In genomic region chr10:68897336-68897741, GRCh38 we compare ENCODE assay signal across 7 cellular contexts. TPM values are rescaled to one million over a fixed set of nuclear protein-coding genes. Genes with fewer than 3 reads are reported as not detected.
DNase-seq lines count a peak whose midpoint lies in the region; ATAC-seq, FAIRE-seq and TF ChIP-seq lines count a peak whose summit lies in the region.

No MANE protein-coding gene starts in this region.

- H3K36me3 Mint-ChIP-seq in MCF 10A (ENCODE audit: insufficient read depth, unreplicated experiment): peaks cover 2% of the 10 kb centered on the region

- no peak for TF ChIP-seq EP300 in tibial nerve (IDR thresholded peaks at IDR 0.05)

- no peaks in the 10 kb centered on the region for H3K36me3 ChIP-seq in tibial nerve

- TF ChIP-seq POLR2A in tibial nerve (IDR thresholded peaks at IDR 0.05): no peak

- no peaks in the 10 kb centered on the region for H3K27me3 ChIP-seq in tibial nerve

- POLR2A ChIA-PET in MCF 10A (lab: Yijun Ruan, JAX): interaction anchor here (0.6 kb wide), 1 partner anchor 563 kb away, joined by 3 read pairs; no protein-coding TSS in a partner anchor

- peaks cover under 1% of the 10 kb centered on the region for H3K4me1 Mint-ChIP-seq in MCF 10A (ENCODE audit: insufficient read depth, unreplicated experiment)

- H3K4me1 ChIP-seq in tibial nerve: peaks cover 0 to 19% (median 9%) of the 10 kb centered on the region in 4 donors

- no peak overlapping the region for H3K27ac Mint-ChIP-seq in MCF 10A (ENCODE audit: low read depth, unreplicated experiment)

- BruUV-seq in MCF 10A (replicated peaks; lab: Mats Ljungman, UMichigan): no TSS peak

- CTCF ChIA-PET in MCF 10A (lab: Yijun Ruan, JAX): interaction anchor here (0.6 to 1.8 kb wide), 24 partner anchors 9 to 1406 kb away, joined by 3 to 8 read pairs (median 3); partner anchors contain the start of gene STOX1

- H3K9me3 Mint-ChIP-seq in MCF 10A (ENCODE audit: unreplicated experiment): no peaks in the 10 kb centered on the region

- no peak overlapping the region for H3K4me3 Mint-ChIP-seq in MCF 10A (ENCODE audit: unreplicated experiment)

- FAIRE-seq in RCC 7860 (lab: Jason Lieb, UNC): peak; percentile 68

- H3K27ac ChIP-seq in tibial nerve: no peak overlapping the region

- TF ChIP-seq CTCF in LNCAP (IDR thresholded peaks at IDR 0.05): peak; percentile 72
- peak; percentile 57 for TF ChIP-seq CTCF in MCF 10A (IDR thresholded peaks at IDR 0.05; ENCODE audit: unreplicated experiment)
- peak; percentile 26 to 67 (median 37) for TF ChIP-seq CTCF in tibial nerve (IDR thresholded peaks at IDR 0.05)

- H3K9me3 ChIP-seq in tibial nerve: no peaks in the 10 kb centered on the region

- 31 to 37% methylated on average over 3 of the region's 3 CpGs for WGBS in tibial nerve, 2 donors

- intact Hi-C loops in MCF 10A (cut with micrococcal nuclease): loop anchor here (1.0 to 10.0 kb wide), 3 partner anchors 105 to 427 kb away; partner anchors contain the start of gene DNA2

- H3K4me3 ChIP-seq in tibial nerve: no peak overlapping the region

- no peak for ATAC-seq in HG02642 (IDR thresholded peaks at IDR 0.05; ENCODE audit: poor library complexity, unreplicated experiment)

- H3K27me3 Mint-ChIP-seq in MCF 10A (ENCODE audit: insufficient read depth, unreplicated experiment): no peaks in the 10 kb centered on the region

- DNase-seq in ELR (ENCODE audit: low read depth): peak; percentile 73
- peak; percentile 62 for DNase-seq in RCC 7860 (ENCODE audit: low spot score)
- DNase-seq in MCF 10A (ENCODE audit: unreplicated experiment): peak; percentile 84
- peak; percentile 92 for DNase-seq in left kidney (ENCODE audit: low read depth, low spot score)
- DNase-seq in tibial nerve (ENCODE audit: low spot score in 2 of 2): peak in 1 of 2 donors; percentile 64

RNA-seq across cellular contexts. Expression of gene DDX50, which starts 3.8 kb away (rescaled TPM):
- total RNA-seq in MCF 10A (2022): 50.1 and 66.3 TPM in 2 replicates
- total RNA-seq in tibial nerve: 10 to 100 TPM; 25.9 to 52.7 (median 38.3) TPM

RNA-seq across cellular contexts. Expression of gene DDX21, which starts 58.6 kb away (rescaled TPM):
- total RNA-seq in MCF 10A (2022) (144 and 216 TPM in 2 replicates), tibial nerve (10 to 100 TPM; 39.3 to 49.5 (median 41.1) TPM)
